ENCODE assay signal across 14 cellular contexts in genomic region chr17:1975573-1975972, GRCh38.
"Had no signal": no experiment of that assay in that cellular context is flagged by ENCODE, and none has a peak within 500 bp of the region (broad histone marks: within the 10 kb centered on the region; RNA-seq: fewer than 3 reads in every experiment).

No MANE protein-coding gene starts in this region.

- H3K9me3 ChIP-seq: neutrophil, SJCRH30, tibial nerve had no signal

- H3K27me3 ChIP-seq: SJCRH30 had no signal

- ATAC-seq: esophagus mucosa; stimulated activated memory B cell treated with anti-CD40 and anti-IgM and Interleukin-4, amounts not matched to agents 10 μg/mL and 1 μg/mL and 100 μg/mL, for 72 hours had no signal

- H3K27ac ChIP-seq: neutrophil, parathyroid adenoma, SJCRH30, tibial nerve had no signal

- DNase-seq: activated CD4-positive, alpha-beta T cell treated with anti-CD3 and anti-CD28 coated beads, Interleukin-2, amount 50 U/mL, for 1 hour; activated CD4-positive, CD25-positive, alpha-beta regulatory T cell; activated naive CD4-positive, alpha-beta T cell treated with Interleukin-2 at 50 U/mL for 16 hours; amniotic stem cell; caudate nucleus; hippocampal formation; midbrain; SJCRH30 had no signal

- H3K36me3 Mint-ChIP-seq: stimulated activated memory B cell treated with anti-CD40 and anti-IgM and Interleukin-4, amounts not matched to agents 10 μg/mL and 1 μg/mL and 100 μg/mL, for 72 hours had no signal

- H3K4me1 ChIP-seq: parathyroid adenoma, SJCRH30 had no signal

- H3K4me3 ChIP-seq: SJCRH30, tibial nerve had no signal

- H3K36me3 ChIP-seq: neutrophil, SJCRH30, tibial nerve had no signal

- H3K27ac Mint-ChIP-seq: activated T-helper 1 cell treated with anti-CD3 and anti-CD28 coated beads, Interleukin-12 subunit alpha, Interleukin-12 subunit beta, Interleukin-2, Interleukin-4 antibody, amounts not matched to agents 30 ng/mL and 10 ng/mL and 1 ng/mL, durations not matched to agents 14 hours and 24 hours and 36 hours; stimulated activated memory B cell treated with anti-CD40 and anti-IgM and Interleukin-4, amounts not matched to agents 10 μg/mL and 1 μg/mL and 100 μg/mL, for 72 hours had no signal

- H3K9me3 Mint-ChIP-seq: stimulated activated memory B cell treated with anti-CD40 and anti-IgM and Interleukin-4, amounts not matched to agents 10 μg/mL and 1 μg/mL and 100 μg/mL, for 72 hours had no signal

- H3K4me3 Mint-ChIP-seq: activated T-helper 1 cell treated with anti-CD3 and anti-CD28 coated beads, Interleukin-12 subunit alpha, Interleukin-12 subunit beta, Interleukin-2, Interleukin-4 antibody, amounts not matched to agents 30 ng/mL and 10 ng/mL and 1 ng/mL, durations not matched to agents 14 hours and 24 hours and 36 hours; stimulated activated memory B cell treated with anti-CD40 and anti-IgM and Interleukin-4, amounts not matched to agents 10 μg/mL and 1 μg/mL and 100 μg/mL, for 72 hours had no signal
